29 cellular contexts compared by ENCODE assay signal in genomic region chr1:6033124-6033523, GRCh38. TPM values are rescaled to one million over a fixed set of nuclear protein-coding genes. Genes with fewer than 3 reads are reported as not detected.
DNase-seq lines count a peak whose midpoint lies in the region; ATAC-seq and TF ChIP-seq lines count a peak whose summit lies in the region.
"Had no signal": no experiment of that assay in that cellular context is flagged by ENCODE, and none has a peak within 500 bp of the region (broad histone marks: within the 10 kb centered on the region; RNA-seq: fewer than 3 reads in every experiment).

No MANE protein-coding gene starts in this region.

- H3K27ac ChIP-seq in CD4-positive, alpha-beta T cell (ENCODE audit: low read depth, low read length), result no peak overlapping the region
- no peak overlapping the region for H3K27ac ChIP-seq in naive thymus-derived CD4-positive, alpha-beta T cell (ENCODE audit: low read depth, low read length)
- H3K27ac ChIP-seq: adrenal gland, body of pancreas, colonic mucosa, left ventricle myocardium inferior, ovary, RWPE1, SK-N-MC, tibial nerve had no signal

- CTCF ChIA-PET in activated CD4-positive, alpha-beta T cell treated with anti-CD3 and anti-CD28 coated beads, Interleukin-2, amount 10 ng/mL, durations not matched to agents 7 days and 5 days (lab: Charles Lee), result interaction anchor here (0.6 to 1.3 kb wide), 3 partner anchors 11 to 205 kb away, joined by 3 to 4 read pairs (median 3); no protein-coding TSS in a partner anchor
- CTCF ChIA-PET in CD4-positive, alpha-beta T cell (lab: Charles Lee), result no interaction called here
- CTCF ChIA-PET in naive thymus-derived CD4-positive, alpha-beta T cell (lab: Charles Lee), result no interaction called here

- no peaks in the 10 kb centered on the region for H3K9me3 ChIP-seq in CD4-positive, alpha-beta T cell (ENCODE audit: control insufficient read depth, low read length)
- no peaks in the 10 kb centered on the region for H3K9me3 ChIP-seq in naive thymus-derived CD4-positive, alpha-beta T cell (ENCODE audit: control insufficient read depth in 2 of 3, low read length in 3 of 3)
- H3K9me3 ChIP-seq: adrenal gland, body of pancreas, colonic mucosa, left ventricle myocardium inferior, ovary, tibial nerve had no signal

- peaks cover 87% of the 10 kb centered on the region for H3K4me1 Mint-ChIP-seq in activated CD4-positive, alpha-beta T cell treated with anti-CD3 and anti-CD28 coated beads, Interleukin-2, amount 10 ng/mL, durations not matched to agents 7 days and 5 days
- peaks cover 86% of the 10 kb centered on the region for H3K4me1 Mint-ChIP-seq in CD4-positive, alpha-beta T cell (ENCODE audit: low read depth)
- peaks cover 68% of the 10 kb centered on the region for H3K4me1 Mint-ChIP-seq in activated T-helper 2 cell treated with anti-CD3 and anti-CD28 coated beads, Interferon-gamma antibody, Interleukin-2, Interleukin-4, amounts not matched to agents 10 μg/mL and 5 μg/mL and 100 μg/mL, durations not matched to agents 14 hours and 24 hours and 36 hours (ENCODE audit: low read depth)
- H3K4me1 Mint-ChIP-seq in naive thymus-derived CD4-positive, alpha-beta T cell, result peaks cover 74 to 94% (median 84%) of the 10 kb centered on the region in 7 donors

- no peaks in the 10 kb centered on the region for H3K27me3 ChIP-seq in CD4-positive, alpha-beta T cell (ENCODE audit: control insufficient read depth, insufficient read depth, low read length)
- no peaks in the 10 kb centered on the region for H3K27me3 ChIP-seq in naive thymus-derived CD4-positive, alpha-beta T cell (ENCODE audit: control insufficient read depth in 2 of 2, insufficient read depth in 2 of 2, low read length in 2 of 2)
- H3K27me3 ChIP-seq: adrenal gland, body of pancreas, colonic mucosa, ovary, tibial nerve had no signal

- intact Hi-C loops in CD4-positive, alpha-beta T cell (cut with DNase I, micrococcal nuclease), result no loop called here
- intact Hi-C loops in activated T-helper 2 cell treated with anti-CD3 and anti-CD28 coated beads, Interferon-gamma antibody, Interleukin-2, Interleukin-4, amounts not matched to agents 10 μg/mL and 5 μg/mL and 100 μg/mL, durations not matched to agents 14 hours and 24 hours and 36 hours (cut with micrococcal nuclease), result no loop called here
- intact Hi-C loops in naive thymus-derived CD4-positive, alpha-beta T cell (cut with micrococcal nuclease), result no loop called here

- no peak overlapping the region for H3K4me3 Mint-ChIP-seq in activated CD4-positive, alpha-beta T cell treated with anti-CD3 and anti-CD28 coated beads, Interleukin-2, amount 10 ng/mL, durations not matched to agents 7 days and 5 days
- H3K4me3 Mint-ChIP-seq in CD4-positive, alpha-beta T cell, result no peak overlapping the region
- no peak overlapping the region for H3K4me3 Mint-ChIP-seq in activated T-helper 2 cell treated with anti-CD3 and anti-CD28 coated beads, Interferon-gamma antibody, Interleukin-2, Interleukin-4, amounts not matched to agents 10 μg/mL and 5 μg/mL and 100 μg/mL, durations not matched to agents 14 hours and 24 hours and 36 hours (ENCODE audit: low read depth)
- peak overlapping the region in 5 of 10 donors; percentile 18 to 58 (median 33) for H3K4me3 Mint-ChIP-seq in naive thymus-derived CD4-positive, alpha-beta T cell
- H3K4me3 Mint-ChIP-seq: HFFc6, mesothelial cell of epicardium, naive B cell had no signal

- peaks cover 0 to 39% (median 0%) of the 10 kb centered on the region in 3 experiments for H3K36me3 ChIP-seq in naive thymus-derived CD4-positive, alpha-beta T cell (ENCODE audit: control insufficient read depth in 2 of 3, insufficient read depth in 3 of 3, low read length in 3 of 3)
- H3K36me3 ChIP-seq: adrenal gland, colonic mucosa, left ventricle myocardium inferior, ovary had no signal

- no peaks in the 10 kb centered on the region for H3K9me3 Mint-ChIP-seq in activated CD4-positive, alpha-beta T cell treated with anti-CD3 and anti-CD28 coated beads, Interleukin-2, amount 10 ng/mL, durations not matched to agents 7 days and 5 days
- H3K9me3 Mint-ChIP-seq in CD4-positive, alpha-beta T cell, result no peaks in the 10 kb centered on the region
- H3K9me3 Mint-ChIP-seq in activated T-helper 2 cell treated with anti-CD3 and anti-CD28 coated beads, Interferon-gamma antibody, Interleukin-2, Interleukin-4, amounts not matched to agents 10 μg/mL and 5 μg/mL and 100 μg/mL, durations not matched to agents 14 hours and 24 hours and 36 hours, result no peaks in the 10 kb centered on the region
- no peaks in the 10 kb centered on the region for H3K9me3 Mint-ChIP-seq in naive thymus-derived CD4-positive, alpha-beta T cell
- H3K9me3 Mint-ChIP-seq: HFFc6, mesothelial cell of epicardium, naive B cell had no signal

- H3K4me1 ChIP-seq in naive thymus-derived CD4-positive, alpha-beta T cell (ENCODE audit: control insufficient read depth in 2 of 2, insufficient read depth in 2 of 2, low read length in 2 of 2), result peaks cover 55 to 62% of the 10 kb centered on the region in 2 donors
- H3K4me1 ChIP-seq: adrenal gland, body of pancreas, colonic mucosa, tibial nerve had no signal

- no peaks in the 10 kb centered on the region for H3K27me3 Mint-ChIP-seq in activated CD4-positive, alpha-beta T cell treated with anti-CD3 and anti-CD28 coated beads, Interleukin-2, amount 10 ng/mL, durations not matched to agents 7 days and 5 days
- H3K27me3 Mint-ChIP-seq in CD4-positive, alpha-beta T cell, result no peaks in the 10 kb centered on the region
- no peaks in the 10 kb centered on the region for H3K27me3 Mint-ChIP-seq in activated T-helper 2 cell treated with anti-CD3 and anti-CD28 coated beads, Interferon-gamma antibody, Interleukin-2, Interleukin-4, amounts not matched to agents 10 μg/mL and 5 μg/mL and 100 μg/mL, durations not matched to agents 14 hours and 24 hours and 36 hours (ENCODE audit: low read depth)
- no peaks in the 10 kb centered on the region for H3K27me3 Mint-ChIP-seq in naive thymus-derived CD4-positive, alpha-beta T cell
- H3K27me3 Mint-ChIP-seq: naive B cell had no signal

- POLR2A ChIA-PET in activated CD4-positive, alpha-beta T cell treated with anti-CD3 and anti-CD28 coated beads, Interleukin-2, amount 10 ng/mL, durations not matched to agents 7 days and 5 days (lab: Charles Lee), result interaction anchor here (0.6 kb wide), 1 partner anchor 16 kb away, joined by 3 read pairs; no protein-coding TSS in a partner anchor
- POLR2A ChIA-PET in CD4-positive, alpha-beta T cell (lab: Charles Lee), result interaction anchor here (0.7 to 1.4 kb wide), 2 partner anchors 41 to 63 kb away, joined by 3 read pairs; no protein-coding TSS in a partner anchor
- POLR2A ChIA-PET in naive thymus-derived CD4-positive, alpha-beta T cell (lab: Charles Lee), result no interaction called here

- H3K36me3 Mint-ChIP-seq in activated CD4-positive, alpha-beta T cell treated with anti-CD3 and anti-CD28 coated beads, Interleukin-2, amount 10 ng/mL, durations not matched to agents 7 days and 5 days (ENCODE audit: low read depth), result peaks cover 51% of the 10 kb centered on the region
- peaks cover 67% of the 10 kb centered on the region for H3K36me3 Mint-ChIP-seq in CD4-positive, alpha-beta T cell (ENCODE audit: low read depth)
- H3K36me3 Mint-ChIP-seq in activated T-helper 2 cell treated with anti-CD3 and anti-CD28 coated beads, Interferon-gamma antibody, Interleukin-2, Interleukin-4, amounts not matched to agents 10 μg/mL and 5 μg/mL and 100 μg/mL, durations not matched to agents 14 hours and 24 hours and 36 hours (ENCODE audit: low read depth), result peaks cover 74% of the 10 kb centered on the region
- H3K36me3 Mint-ChIP-seq in naive thymus-derived CD4-positive, alpha-beta T cell, result peaks cover 0 to 38% (median 11%) of the 10 kb centered on the region in 5 donors
- H3K36me3 Mint-ChIP-seq: mesothelial cell of epicardium had no signal

- ATAC-seq in CD4-positive, alpha-beta T cell (ENCODE audit: poor library complexity), result no peak
- no peak for ATAC-seq in naive thymus-derived CD4-positive, alpha-beta T cell
- ATAC-seq in HG03354 (IDR thresholded peaks at IDR 0.05; ENCODE audit: poor library complexity, severe bottlenecking, unreplicated experiment) (no peak), GM18861 (IDR thresholded peaks at IDR 0.05; ENCODE audit: unreplicated experiment) (no peak)
- ATAC-seq: body of pancreas had no signal

- TF ChIP-seq CTCF in CD4-positive, alpha-beta T cell (IDR thresholded peaks at IDR 0.05), result no peak

- no peak overlapping the region for H3K4me3 ChIP-seq in naive thymus-derived CD4-positive, alpha-beta T cell (ENCODE audit: low read length)
- H3K4me3 ChIP-seq: adrenal gland, body of pancreas, colonic mucosa, left ventricle myocardium inferior, ovary, SK-N-MC, smooth muscle cell, tibial nerve had no signal

- H3K27ac Mint-ChIP-seq in activated CD4-positive, alpha-beta T cell treated with anti-CD3 and anti-CD28 coated beads, Interleukin-2, amount 10 ng/mL, durations not matched to agents 7 days and 5 days, result peak overlapping the region; percentile 58
- H3K27ac Mint-ChIP-seq in CD4-positive, alpha-beta T cell, result peak overlapping the region; percentile 3
- peak overlapping the region; percentile 62 for H3K27ac Mint-ChIP-seq in activated T-helper 2 cell treated with anti-CD3 and anti-CD28 coated beads, Interferon-gamma antibody, Interleukin-2, Interleukin-4, amounts not matched to agents 10 μg/mL and 5 μg/mL and 100 μg/mL, durations not matched to agents 14 hours and 24 hours and 36 hours
- peak overlapping the region in 7 of 9 donors; percentile 6 to 91 (median 50) for H3K27ac Mint-ChIP-seq in naive thymus-derived CD4-positive, alpha-beta T cell
- H3K27ac Mint-ChIP-seq: HFFc6, mesothelial cell of epicardium had no signal

- DNase-seq in activated CD4-positive, alpha-beta T cell treated with anti-CD3 and anti-CD28 coated beads, Interleukin-2, amount 10 ng/mL, durations not matched to agents 7 days and 5 days, result no peak
- DNase-seq in activated CD4-positive, alpha-beta T cell treated with anti-CD3 and anti-CD28 coated beads for 4 hours, result no peak
- no peak for DNase-seq in CD4-positive, alpha-beta T cell
- no peak for DNase-seq in activated T-helper 2 cell treated with anti-CD3 and anti-CD28 coated beads, Interferon-gamma antibody, Interleukin-2, Interleukin-4, amounts not matched to agents 10 μg/mL and 5 μg/mL and 100 μg/mL, durations not matched to agents 14 hours and 24 hours and 36 hours (ENCODE audit: low spot score)
- DNase-seq in naive thymus-derived CD4-positive, alpha-beta T cell, result no peak
- DNase-seq in GF-D8 (lab: John Stamatoyannopoulos, UW), result no peak
- DNase-seq: activated effector memory CD4-positive, alpha-beta T cell treated with anti-CD3 and anti-CD28 coated beads, Interleukin-2, amount 50 U/mL, for 16 hours; adrenal gland; body of pancreas; colonic mucosa; COR-L47; effector memory CD4-positive, alpha-beta T cell; HFFc6; islet precursor cell; Kasumi-1; left ventricle myocardium inferior; MV-4-11; naive B cell; NCI-H146; ovary; stimulated activated CD4-positive, alpha-beta T cell treated with anti-CD3 and anti-CD28 coated beads, Interleukin-1b, Interleukin-23, amount 100 ng/mL, for 48 hours; stimulated activated CD8-positive, alpha-beta memory T cell treated with anti-CD3 and anti-CD28 coated beads, Interleukin-4, amount 100 ng/mL, for 48 hours had no signal

RNA-seq across cellular contexts. Expression of gene KCNAB2, which starts 12.6 kb away (rescaled TPM):
- total RNA-seq in activated CD4-positive, alpha-beta T cell treated with anti-CD3 and anti-CD28 coated beads, Interleukin-2, amount 10 ng/mL, durations not matched to agents 7 days and 5 days, result 100 to 1,000 TPM; 258 to 294 TPM
- 100 to 1,000 TPM; 147 to 155 TPM for total RNA-seq in CD4-positive, alpha-beta T cell
- 307 and 312 TPM in 2 replicates for total RNA-seq in activated T-helper 2 cell treated with anti-CD3 and anti-CD28 coated beads, Interferon-gamma antibody, Interleukin-2, Interleukin-4, amounts not matched to agents 10 μg/mL and 5 μg/mL and 100 μg/mL, durations not matched to agents 14 hours and 24 hours and 36 hours
- 100 to 1,000 TPM; 176 to 310 (median 188) TPM for total RNA-seq in naive thymus-derived CD4-positive, alpha-beta T cell
- 10 to 100 TPM; 16.8 to 33.6 TPM for polyA plus RNA-seq in naive thymus-derived CD4-positive, alpha-beta T cell

RNA-seq across cellular contexts. Expression of gene NPHP4, which starts 40.9 kb away (rescaled TPM):
- total RNA-seq in activated CD4-positive, alpha-beta T cell treated with anti-CD3 and anti-CD28 coated beads, Interleukin-2, amount 10 ng/mL, durations not matched to agents 7 days and 5 days, result 10 to 100 TPM; 14.6 to 16.1 TPM
- 1 to 10 TPM; 6.2 to 7.7 TPM for total RNA-seq in CD4-positive, alpha-beta T cell
- total RNA-seq in activated T-helper 2 cell treated with anti-CD3 and anti-CD28 coated beads, Interferon-gamma antibody, Interleukin-2, Interleukin-4, amounts not matched to agents 10 μg/mL and 5 μg/mL and 100 μg/mL, durations not matched to agents 14 hours and 24 hours and 36 hours, result 19.0 and 20.2 TPM in 2 replicates
- total RNA-seq in naive thymus-derived CD4-positive, alpha-beta T cell, result 10 to 100 TPM in 3 of 5 experiments, 1 to 10 TPM in 2; 9.0 to 20.6 (median 11.1) TPM
- polyA plus RNA-seq in naive thymus-derived CD4-positive, alpha-beta T cell, result 1 to 10 TPM in 1 of 2 donors, under 1 TPM in 1; 0.40 to 2.7 TPM

Comparison
In these comparisons a context has a peak if more than half of its experiments do, and no peak if none do; other contexts are left out.
1. H3K27ac Mint-ChIP-seq: peak in every context shown above with its lines; median percentile 62 in activated T-helper 2 cell treated with anti-CD3 and anti-CD28 coated beads, Interferon-gamma antibody, Interleukin-2, Interleukin-4, amounts not matched to agents 10 μg/mL and 5 μg/mL and 100 μg/mL, durations not matched to agents 14 hours and 24 hours and 36 hours; 58 in activated CD4-positive, alpha-beta T cell treated with anti-CD3 and anti-CD28 coated beads, Interleukin-2, amount 10 ng/mL, durations not matched to agents 7 days and 5 days; 50 in naive thymus-derived CD4-positive, alpha-beta T cell; 3 in CD4-positive, alpha-beta T cell.